ENCODE assay signal across 33 cellular contexts in the genomic region with DNA sequence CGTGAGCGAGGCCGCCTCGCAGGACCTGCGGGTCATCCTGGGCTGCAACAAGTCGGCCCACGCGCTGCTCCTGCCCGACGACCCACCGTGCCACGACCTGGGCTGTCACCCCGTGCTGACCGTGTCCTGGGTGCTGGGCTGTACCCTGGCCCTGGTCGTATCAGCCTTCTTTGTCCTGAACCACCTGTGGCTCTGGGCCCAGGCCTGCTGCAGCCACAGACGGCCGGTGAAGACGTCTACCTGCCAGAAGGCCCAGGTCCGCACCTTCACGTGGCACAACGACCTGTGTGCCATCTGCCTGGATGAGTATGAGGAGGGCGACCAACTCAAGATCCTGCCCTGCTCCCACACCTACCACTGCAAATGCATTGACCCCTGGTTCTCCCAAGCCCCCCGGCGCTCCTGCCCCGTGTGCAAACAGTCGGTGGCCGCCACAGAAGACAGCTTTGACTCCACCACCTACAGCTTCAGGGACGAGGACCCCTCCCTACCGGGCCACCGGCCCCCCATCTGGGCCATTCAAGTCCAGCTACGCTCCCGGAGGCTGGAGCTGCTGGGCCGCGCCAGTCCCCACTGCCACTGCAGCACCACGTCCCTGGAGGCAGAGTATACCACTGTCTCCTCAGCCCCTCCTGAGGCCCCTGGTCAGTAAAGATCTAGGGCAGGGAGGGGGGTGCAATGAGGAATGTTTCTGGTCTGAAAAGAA. TPM values are rescaled to one million over a fixed set of nuclear protein-coding genes. Genes with fewer than 3 reads are reported as not detected.
"Had no signal": no experiment of that assay in that cellular context is flagged by ENCODE, and none has a peak within 500 bp of the region (broad histone marks: within the 10 kb centered on the region; RNA-seq: fewer than 3 reads in every experiment).

No MANE protein-coding gene starts in this region.

- H3K27ac Mint-ChIP-seq: mesothelial cell of epicardium; naive B cell; natural killer cell; nephron progenitor cell; stimulated activated naive CD8-positive, alpha-beta T cell treated with anti-CD3 and anti-CD28 coated beads, Interleukin-15, Interleukin-2, amounts not matched to agents 100 ng/mL and 50 ng/mL, for 24 hours; type B pancreatic cell had no signal

- H3K4me1 Mint-ChIP-seq: mesothelial cell of epicardium, naive B cell, natural killer cell, nephron progenitor cell had no signal

- H3K4me3 ChIP-seq: heart right ventricle, hepatocyte, left ventricle myocardium inferior, lung, psoas muscle, right atrium auricular region, right lobe of liver, smooth muscle cell, tibial nerve, uterus had no signal

- DNase-seq: heart right ventricle; islet precursor cell; left ventricle myocardium inferior; mesendoderm; naive B cell; natural killer cell; nephron progenitor cell; nucleus accumbens; psoas muscle; right lobe of liver; stimulated activated CD4-positive, alpha-beta T cell treated with anti-CD3 and anti-CD28 coated beads, Interleukin-1b, Interleukin-23, amount 100 ng/mL, for 48 hours; stimulated activated CD4-positive, alpha-beta T cell treated with anti-CD3 and anti-CD28 coated beads, Interleukin-2, amount 100 ng/mL, for 48 hours; stimulated activated naive CD4-positive, alpha-beta T cell; uterus had no signal

- H3K9me3 Mint-ChIP-seq: mesothelial cell of epicardium; natural killer cell; stimulated activated naive CD8-positive, alpha-beta T cell treated with anti-CD3 and anti-CD28 coated beads, Interleukin-15, Interleukin-2, amounts not matched to agents 100 ng/mL and 50 ng/mL, for 24 hours; type B pancreatic cell had no signal

- H3K4me2 ChIP-seq: hepatocyte, smooth muscle cell had no signal

- H2AFZ ChIP-seq: hepatocyte, parathyroid adenoma had no signal

- H3K9me3 ChIP-seq: psoas muscle, right atrium auricular region, right lobe of liver, uterus had no signal

- H3K36me3 ChIP-seq: heart right ventricle, left ventricle myocardium inferior, right atrium auricular region, right lobe of liver, tibial nerve, uterus had no signal

- H3K36me3 Mint-ChIP-seq: mesothelial cell of epicardium, natural killer cell, type B pancreatic cell had no signal

- H3K4me1 ChIP-seq: heart right ventricle, left ventricle myocardium inferior, parathyroid adenoma, psoas muscle, right atrium auricular region, right lobe of liver, tibial nerve, uterus had no signal

- H3K27me3 ChIP-seq: hepatocyte, right atrium auricular region, right lobe of liver, tibial nerve, uterus had no signal

- H3K9ac ChIP-seq: parathyroid adenoma had no signal

- H3K27ac ChIP-seq: heart right ventricle, hepatocyte, left ventricle myocardium inferior, parathyroid adenoma, psoas muscle, right atrium auricular region, right lobe of liver, tibial nerve, uterus had no signal

- H3K4me3 Mint-ChIP-seq: mesothelial cell of epicardium; naive B cell; natural killer cell; nephron progenitor cell; stimulated activated naive CD8-positive, alpha-beta T cell treated with anti-CD3 and anti-CD28 coated beads, Interleukin-15, Interleukin-2, amounts not matched to agents 100 ng/mL and 50 ng/mL, for 24 hours; type B pancreatic cell had no signal

- ATAC-seq: natural killer cell, psoas muscle, right lobe of liver had no signal

RNA-seq across cellular contexts. Expression of a gene that starts 1.1 kb away (rescaled TPM):
- total RNA-seq: heart right ventricle, hepatocyte, kidney epithelial cell, left ventricle myocardium inferior, lower leg skin, lung, mesothelial cell of epicardium, mononuclear cell, natural killer cell, osteocyte, posterior vena cava, psoas muscle, right atrium auricular region, right lobe of liver, skeletal muscle tissue, smooth muscle cell, subcutaneous adipose tissue, temporal lobe, tibial nerve, ureter, uterus had no signal
- polyA plus RNA-seq: heart right ventricle, hepatocyte, lung, psoas muscle, smooth muscle cell, thymus had no signal
